ENCODE assay signal across 8 cellular contexts in the genomic region with DNA sequence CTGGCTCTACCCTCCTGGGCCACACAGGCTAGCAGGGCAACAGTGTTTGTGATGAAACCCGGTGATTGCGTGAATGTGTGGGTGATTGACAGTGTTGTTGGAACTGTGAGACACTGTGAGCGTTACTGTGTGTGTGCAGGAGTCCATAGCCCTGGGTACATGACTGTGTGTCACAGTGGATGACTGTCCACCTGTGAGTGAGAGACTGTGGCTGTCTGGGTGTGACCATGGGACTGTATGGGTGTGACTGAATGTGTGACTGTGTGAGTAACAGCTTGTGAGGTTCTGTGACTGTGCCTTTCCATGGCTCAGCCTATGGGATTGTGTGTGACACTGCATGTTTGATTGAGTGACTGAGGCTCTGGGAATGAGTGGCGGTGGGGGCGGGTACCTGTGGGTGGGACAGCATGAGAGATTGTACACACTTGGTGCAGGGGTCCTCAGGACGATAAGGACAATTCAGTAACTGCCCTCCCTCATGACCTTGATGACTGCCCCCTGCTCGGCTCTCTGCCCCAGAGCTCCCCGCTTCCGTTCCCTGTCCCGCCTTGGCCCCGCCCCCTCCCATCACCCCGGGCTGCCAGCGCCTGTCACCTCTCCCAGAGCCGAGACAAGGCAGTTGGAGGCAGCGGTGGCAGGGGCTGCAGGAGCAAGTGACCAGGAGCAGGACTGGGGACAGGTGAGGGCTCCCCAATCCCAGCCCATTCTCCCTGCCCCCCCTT. TPM values are rescaled to one million over a fixed set of nuclear protein-coding genes. Genes with fewer than 3 reads are reported as not detected.
DNase-seq lines count a peak whose midpoint lies in the region; ATAC-seq and TF ChIP-seq lines count a peak whose summit lies in the region.

Gene GIPR, plus strand, starts transcription at position 602 of the 722 bp plus-strand sequence. CDS start 1,300 bp downstream, outside the sequence.

- H3K4me1 Mint-ChIP-seq in activated CD4-positive, alpha-beta memory T cell treated with anti-CD3 and anti-CD28 coated beads, Interleukin-2, amount 10 ng/mL, durations not matched to agents 7 days and 5 days = peaks cover 47% of the 10 kb centered on the region
- H3K4me1 Mint-ChIP-seq in endothelial cell (ENCODE audit: unreplicated experiment) (peaks cover 28% of the 10 kb centered on the region), natural killer cell (peaks cover 31 to 45% of the 10 kb centered on the region in 2 donors)

- H3K27me3 ChIP-seq in transverse colon = peaks cover 73% of the 10 kb centered on the region

- intact Hi-C loops in natural killer cell (cut with micrococcal nuclease) (loop anchor here (1.0 to 2.0 kb wide), 2 partner anchors 13 to 25 kb away; partner anchors contain the start of gene QPCTL), transverse colon (cut with DNase I; ENCODE audit: low total_unique reads) (no loop called here)

- TF ChIP-seq POLR2A in transverse colon (IDR thresholded peaks at IDR 0.05) = peak; percentile 65

- peak within 1 kb of the TSS; percentile 81 for H3K4me3 Mint-ChIP-seq in activated CD4-positive, alpha-beta memory T cell treated with anti-CD3 and anti-CD28 coated beads, Interleukin-2, amount 10 ng/mL, durations not matched to agents 7 days and 5 days
- H3K4me3 Mint-ChIP-seq in endothelial cell (ENCODE audit: unreplicated experiment) (peak within 1 kb of the TSS; percentile 80), natural killer cell (peak within 1 kb of the TSS; percentile 88)

- CTCF ChIA-PET in activated CD4-positive, alpha-beta memory T cell treated with anti-CD3 and anti-CD28 coated beads, Interleukin-2, amount 10 ng/mL, durations not matched to agents 7 days and 5 days (lab: Charles Lee) = interaction anchor here (0.6 to 2.8 kb wide), 2 partner anchors 26 to 983 kb away, joined by 3 to 10 read pairs; no protein-coding TSS in a partner anchor

- no peaks in the 10 kb centered on the region for H3K9me3 Mint-ChIP-seq in activated CD4-positive, alpha-beta memory T cell treated with anti-CD3 and anti-CD28 coated beads, Interleukin-2, amount 10 ng/mL, durations not matched to agents 7 days and 5 days
- H3K9me3 Mint-ChIP-seq in endothelial cell (ENCODE audit: unreplicated experiment) = no peaks in the 10 kb centered on the region
- H3K9me3 Mint-ChIP-seq in natural killer cell = no peaks in the 10 kb centered on the region

- H3K4me3 ChIP-seq in transverse colon = peak within 1 kb of the TSS; percentile 5 to 50 (median 37)

- WGBS in transverse colon (ENCODE audit: low coverage in 1 of 2), 2 donors = 12% methylated on average over 14 of the region's 15 CpGs; no CpG with 5 or more reads in 1 of the 2 donors

- H3K36me3 ChIP-seq in transverse colon = no peaks in the 10 kb centered on the region

- DNase-seq in NCI-H1436 (lab: John Stamatoyannopoulos, UW) (peak; percentile 9), NCI-H1436 treated with DMSO at 0.1 percent for 48 hours (lab: John Stamatoyannopoulos, UW) (no peak), NCI-H748 (lab: John Stamatoyannopoulos, UW; ENCODE audit: unreplicated experiment) (peak; percentile 59), endothelial cell (ENCODE audit: low spot score) (no peak), natural killer cell (peak; percentile 57), transverse colon (peak; percentile 84), foreskin melanocyte (no peak)
- peak; percentile 75 for DNase-seq in activated CD4-positive, alpha-beta memory T cell treated with anti-CD3 and anti-CD28 coated beads, Interleukin-2, amount 10 ng/mL, durations not matched to agents 7 days and 5 days

- H3K27ac Mint-ChIP-seq in activated CD4-positive, alpha-beta memory T cell treated with anti-CD3 and anti-CD28 coated beads, Interleukin-2, amount 10 ng/mL, durations not matched to agents 7 days and 5 days = peak within 1 kb of the TSS; percentile 56
- H3K27ac Mint-ChIP-seq in endothelial cell (ENCODE audit: unreplicated experiment) (peak within 1 kb of the TSS; percentile 24), natural killer cell (peak within 1 kb of the TSS; percentile 76 to 85)

- no peaks in the 10 kb centered on the region for H3K9me3 ChIP-seq in transverse colon

- H3K36me3 Mint-ChIP-seq in activated CD4-positive, alpha-beta memory T cell treated with anti-CD3 and anti-CD28 coated beads, Interleukin-2, amount 10 ng/mL, durations not matched to agents 7 days and 5 days (ENCODE audit: low read depth) = no peaks in the 10 kb centered on the region
- H3K36me3 Mint-ChIP-seq in endothelial cell (ENCODE audit: low read depth, unreplicated experiment) = peaks cover 5% of the 10 kb centered on the region
- H3K36me3 Mint-ChIP-seq in natural killer cell = no peaks in the 10 kb centered on the region

- POLR2A ChIA-PET in activated CD4-positive, alpha-beta memory T cell treated with anti-CD3 and anti-CD28 coated beads, Interleukin-2, amount 10 ng/mL, durations not matched to agents 7 days and 5 days (lab: Charles Lee) = interaction anchor here (1.0 to 2.3 kb wide), 2 partner anchors 10 to 22 kb away, joined by 4 to 6 read pairs; no protein-coding TSS in a partner anchor

- TF ChIP-seq EP300 in transverse colon (IDR thresholded peaks at IDR 0.05; ENCODE audit: low read depth) = no peak

- H3K27me3 Mint-ChIP-seq in activated CD4-positive, alpha-beta memory T cell treated with anti-CD3 and anti-CD28 coated beads, Interleukin-2, amount 10 ng/mL, durations not matched to agents 7 days and 5 days = peaks cover 27% of the 10 kb centered on the region
- H3K27me3 Mint-ChIP-seq in endothelial cell (ENCODE audit: unreplicated experiment) (peaks cover 28% of the 10 kb centered on the region), natural killer cell (ENCODE audit: low read depth in 2 of 2) (peaks cover 0 to 12% of the 10 kb centered on the region in 2 donors)

- peak within 1 kb of the TSS; percentile 60 to 69 (median 64) for H3K27ac ChIP-seq in transverse colon

- in situ Hi-C loops in transverse colon (cut with MboI; ENCODE audit: low pct_ligation_motif_present in 1 of 4, low pct_unique_long_range_greater_than_20kb in 1 of 4, low sequenced_read_pairs in 3 of 4) = no loop called here

- ATAC-seq in natural killer cell = peak; percentile 73 to 85 (median 78)

- TF ChIP-seq CTCF in endothelial cell (IDR thresholded peaks at IDR 0.05; ENCODE audit: unreplicated experiment) (no peak), natural killer cell (IDR thresholded peaks at IDR 0.05) (no peak), transverse colon (IDR thresholded peaks at IDR 0.05) (no peak)

- H3K4me1 ChIP-seq in transverse colon = peaks cover 0 to 35% (median 30%) of the 10 kb centered on the region in 4 donors

RNA-seq across cellular contexts. Expression of gene GIPR, which starts in this region (rescaled TPM):
- 10 to 100 TPM; 11.4 to 12.3 TPM for total RNA-seq in activated CD4-positive, alpha-beta memory T cell treated with anti-CD3 and anti-CD28 coated beads, Interleukin-2, amount 10 ng/mL, durations not matched to agents 7 days and 5 days
- total RNA-seq in endothelial cell (ENCODE audit: unreplicated experiment) (1.6 TPM), natural killer cell (10 to 100 TPM; 20.7 to 24.5 (median 21.5) TPM), transverse colon (10 to 100 TPM; 10.1 to 40.4 (median 14.1) TPM)

Comparison
In these comparisons a context has a peak if more than half of its experiments do, and no peak if none do; other contexts are left out.
1. DNase-seq: peak in NCI-H1436 (single experiment), NCI-H748 (single experiment), activated CD4-positive, alpha-beta memory T cell treated with anti-CD3 and anti-CD28 coated beads, Interleukin-2, amount 10 ng/mL, durations not matched to agents 7 days and 5 days (single experiment), natural killer cell (single experiment) and transverse colon (single experiment); none in NCI-H1436 treated with DMSO at 0.1 percent for 48 hours (single experiment), endothelial cell (single experiment) and foreskin melanocyte (single experiment).
2. H3K27ac Mint-ChIP-seq: peak in every context shown above with its lines; median percentile 80 in natural killer cell; 56 in activated CD4-positive, alpha-beta memory T cell treated with anti-CD3 and anti-CD28 coated beads, Interleukin-2, amount 10 ng/mL, durations not matched to agents 7 days and 5 days; 24 in endothelial cell.
3. Peak in every context shown above with its lines, with median percentiles within 50 percentile points of each other: H3K4me3 Mint-ChIP-seq.